Comparison of ENCODE assay signal across 21 cellular contexts in the genomic region with DNA sequence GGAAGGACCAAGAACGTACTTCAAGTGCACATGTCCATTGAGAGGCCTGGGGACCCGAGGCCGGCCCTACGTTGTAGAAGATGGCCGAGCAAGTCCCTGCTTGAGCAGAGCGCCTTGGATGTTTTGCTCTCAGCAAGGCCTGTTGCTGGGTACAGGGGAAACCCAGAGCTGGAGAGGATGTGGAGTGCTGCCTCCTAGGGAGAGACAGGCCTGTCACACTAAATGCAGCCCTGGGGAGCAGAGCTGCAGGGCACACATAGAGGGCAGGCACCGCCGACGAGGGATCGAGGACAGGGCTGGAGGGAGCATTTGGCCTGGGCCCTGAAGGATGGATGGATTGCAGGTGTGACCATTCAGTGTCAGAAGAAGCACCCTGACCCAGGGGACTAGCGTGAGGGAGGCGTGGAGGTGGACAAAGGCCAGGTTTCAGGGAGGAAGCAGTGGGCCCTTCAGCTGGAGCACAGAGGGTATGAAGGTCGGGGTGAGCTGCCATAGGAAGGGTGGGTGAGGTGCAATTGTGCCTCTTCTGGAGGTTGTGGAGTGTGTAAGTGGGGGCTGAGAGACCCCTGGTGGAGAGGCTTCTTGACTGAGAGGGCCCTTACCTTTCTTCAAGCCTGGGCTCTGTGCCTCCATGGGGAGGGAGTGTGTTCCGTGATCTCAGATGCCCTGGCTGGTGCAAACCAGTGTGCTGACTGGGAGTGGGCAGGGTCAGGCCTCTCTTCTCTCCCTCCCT.
DNase-seq lines count a peak whose midpoint lies in the region; ATAC-seq, FAIRE-seq and TF ChIP-seq lines count a peak whose summit lies in the region.
"Had no signal": no experiment of that assay in that cellular context is flagged by ENCODE, and none has a peak within 500 bp of the region (broad histone marks: within the 10 kb centered on the region; RNA-seq: fewer than 3 reads in every experiment).

No MANE protein-coding gene starts in this region.

- no peaks in the 10 kb centered on the region for H3K36me3 Mint-ChIP-seq in activated T-helper 17 cell treated with anti-CD3 and anti-CD28 coated beads, Interleukin-2, amount 50 U/mL, for 72 hours (ENCODE audit: low read depth)
- H3K36me3 Mint-ChIP-seq: naive thymus-derived CD8-positive, alpha-beta T cell; T-cell had no signal

- no peak overlapping the region for H2BK5ac ChIP-seq in mesendoderm (ENCODE audit: low read length)

- no peak overlapping the region for H3K18ac ChIP-seq in mesendoderm (ENCODE audit: low read length)

- no peak overlapping the region for H2BK15ac ChIP-seq in mesendoderm (replicated peaks; ENCODE audit: low read depth)

- H3K4me1 Mint-ChIP-seq in stimulated activated naive CD8-positive, alpha-beta T cell treated with anti-CD3 and anti-CD28 coated beads, Interleukin-15, amount 100 ng/mL, for 72 hours = peaks cover 15% of the 10 kb centered on the region
- H3K4me1 Mint-ChIP-seq in activated T-helper 17 cell treated with anti-CD3 and anti-CD28 coated beads, Interleukin-2, amount 50 U/mL, for 72 hours = no peaks in the 10 kb centered on the region
- H3K4me1 Mint-ChIP-seq: naive thymus-derived CD8-positive, alpha-beta T cell had no signal

- H3K27me3 Mint-ChIP-seq in stimulated activated naive CD8-positive, alpha-beta T cell treated with anti-CD3 and anti-CD28 coated beads, Interleukin-15, amount 100 ng/mL, for 72 hours = peaks cover 8% of the 10 kb centered on the region
- H3K27me3 Mint-ChIP-seq in activated T-helper 17 cell treated with anti-CD3 and anti-CD28 coated beads, Interleukin-2, amount 50 U/mL, for 72 hours = no peaks in the 10 kb centered on the region

- H3K9ac ChIP-seq in mesendoderm (ENCODE audit: low read length) = no peak overlapping the region
- H3K9ac ChIP-seq: parathyroid adenoma had no signal

- no peaks in the 10 kb centered on the region for H3K79me2 ChIP-seq in mesendoderm (ENCODE audit: control insufficient read depth, insufficient read depth, low read length)
- H3K79me2 ChIP-seq: parathyroid adenoma had no signal

- no peak overlapping the region for H4K5ac ChIP-seq in mesendoderm (ENCODE audit: low read length)

- H3K4ac ChIP-seq in mesendoderm (ENCODE audit: low read depth, low read length) = no peak overlapping the region

- no peak overlapping the region for H3K56ac ChIP-seq in mesendoderm (ENCODE audit: low read length)

- H3K4me3 Mint-ChIP-seq in stimulated activated naive CD8-positive, alpha-beta T cell treated with anti-CD3 and anti-CD28 coated beads, Interleukin-15, amount 100 ng/mL, for 72 hours = no peak overlapping the region
- no peak overlapping the region for H3K4me3 Mint-ChIP-seq in activated T-helper 17 cell treated with anti-CD3 and anti-CD28 coated beads, Interleukin-2, amount 50 U/mL, for 72 hours
- H3K4me3 Mint-ChIP-seq: CD4-positive, alpha-beta T cell; naive thymus-derived CD8-positive, alpha-beta T cell; T-cell had no signal

- H3K23ac ChIP-seq in mesendoderm (ENCODE audit: low read length) = no peak overlapping the region

- intact Hi-C loops in left lung (cut with DNase I) = no loop called here

- H3K4me1 ChIP-seq in mesendoderm (ENCODE audit: control insufficient read depth, low read depth, low read length) (no peaks in the 10 kb centered on the region), left lung (peaks cover 10 to 29% of the 10 kb centered on the region in 2 donors)
- H3K4me1 ChIP-seq: breast epithelium, parathyroid adenoma had no signal

- no peaks in the 10 kb centered on the region for H3K79me1 ChIP-seq in mesendoderm (ENCODE audit: low read length)

- H3K27ac ChIP-seq in mesendoderm (ENCODE audit: low read depth, low read length) (no peak overlapping the region), left lung (no peak overlapping the region)
- H3K27ac ChIP-seq: breast epithelium, parathyroid adenoma had no signal

- no peak overlapping the region for H3K4me3 ChIP-seq in mesendoderm (ENCODE audit: low read length)
- no peak overlapping the region for H3K4me3 ChIP-seq in left lung
- H3K4me3 ChIP-seq: breast epithelium had no signal

- ATAC-seq in stimulated activated naive CD8-positive, alpha-beta T cell treated with anti-CD3 and anti-CD28 coated beads, Interleukin-15, amount 100 ng/mL, for 72 hours = peak; percentile 31
- no peak for ATAC-seq in stimulated activated naive CD8-positive, alpha-beta T cell treated with anti-CD3 and anti-CD28 coated beads, Interleukin-15, Interleukin-2, amounts not matched to agents 100 U/mL and 50 U/mL, for 24 hours
- ATAC-seq in activated T-helper 17 cell treated with anti-CD3 and anti-CD28 coated beads, Interleukin-2, amount 50 U/mL, for 72 hours (replicated peaks) = no peak
- ATAC-seq in left lung = no peak
- no peak for ATAC-seq in GM21576 (IDR thresholded peaks at IDR 0.05; ENCODE audit: unreplicated experiment)
- ATAC-seq: naive thymus-derived CD8-positive, alpha-beta T cell; T-cell had no signal

- no CpG with 5 or more reads among the region's 14 CpGs for WGBS in mesendoderm (ENCODE audit: extremely low coverage, insufficient coverage, low lambda C conversion rate)

- no peak overlapping the region for H4K8ac ChIP-seq in mesendoderm (ENCODE audit: low read depth, low read length)

- H3K27ac Mint-ChIP-seq in stimulated activated naive CD8-positive, alpha-beta T cell treated with anti-CD3 and anti-CD28 coated beads, Interleukin-15, amount 100 ng/mL, for 72 hours = peak overlapping the region in 1 of 2 donors; percentile 50
- H3K27ac Mint-ChIP-seq in activated T-helper 17 cell treated with anti-CD3 and anti-CD28 coated beads, Interleukin-2, amount 50 U/mL, for 72 hours = peak overlapping the region; percentile 32
- H3K27ac Mint-ChIP-seq: CD4-positive, alpha-beta T cell; T-cell had no signal

- H3K27me3 ChIP-seq in mesendoderm (ENCODE audit: insufficient read depth, low read length, poor library complexity) = no peaks in the 10 kb centered on the region
- no peaks in the 10 kb centered on the region for H3K27me3 ChIP-seq in left lung
- H3K27me3 ChIP-seq: breast epithelium had no signal

- H3K4me2 ChIP-seq in mesendoderm (ENCODE audit: low read length) = no peak overlapping the region

- H3K36me3 ChIP-seq in mesendoderm (ENCODE audit: control insufficient read depth, insufficient read depth, low read length) = no peaks in the 10 kb centered on the region
- H3K36me3 ChIP-seq in left lung = no peaks in the 10 kb centered on the region
- H3K36me3 ChIP-seq: breast epithelium had no signal

- no peaks in the 10 kb centered on the region for H3K9me3 Mint-ChIP-seq in stimulated activated naive CD8-positive, alpha-beta T cell treated with anti-CD3 and anti-CD28 coated beads, Interleukin-15, amount 100 ng/mL, for 72 hours
- H3K9me3 Mint-ChIP-seq in activated T-helper 17 cell treated with anti-CD3 and anti-CD28 coated beads, Interleukin-2, amount 50 U/mL, for 72 hours = no peaks in the 10 kb centered on the region
- H3K9me3 Mint-ChIP-seq: CD4-positive, alpha-beta T cell; naive thymus-derived CD8-positive, alpha-beta T cell; T-cell had no signal

- no peak for FAIRE-seq in D721Med (lab: Jason Lieb, UNC)
- FAIRE-seq: endothelial cell of umbilical vein had no signal

- H3K9me3 ChIP-seq in left lung = no peaks in the 10 kb centered on the region
- H3K9me3 ChIP-seq: breast epithelium had no signal

- DNase-seq in stimulated activated naive CD8-positive, alpha-beta T cell treated with anti-CD3 and anti-CD28 coated beads, Interleukin-15, amount 100 ng/mL, for 72 hours = no peak
- DNase-seq in stimulated activated naive CD8-positive, alpha-beta T cell treated with anti-CD3 and anti-CD28 coated beads, Interleukin-15, Interleukin-2, amounts not matched to agents 100 U/mL and 50 U/mL, for 24 hours = no peak
- DNase-seq in mesendoderm = peak; percentile 24
- no peak for DNase-seq in left lung
- DNase-seq in D721Med (ENCODE audit: insufficient read length, low spot score) = no peak
- DNase-seq: activated CD4-positive, alpha-beta T cell treated with anti-CD3 and anti-CD28 coated beads, Interleukin-2, amount 50 U/mL, for 1 hour; activated naive CD4-positive, alpha-beta T cell; activated T-cell treated with anti-CD3 and anti-CD28 coated beads, Interleukin-2, amount 50 U/mL, for 1 hour; CD4-positive, alpha-beta T cell; Kasumi-1; naive thymus-derived CD8-positive, alpha-beta T cell; NCI-H1048; NCI-H1930; NCI-H2227 treated with DMSO at 0.1 percent for 48 hours; NCI-H774; T-cell had no signal

- no peak for TF ChIP-seq CTCF in left lung (IDR thresholded peaks at IDR 0.05)
- TF ChIP-seq CTCF in D721Med (IDR thresholded peaks at IDR 0.05; ENCODE audit: insufficient read depth, missing control alignments) = no peak

- no peak overlapping the region for H2BK120ac ChIP-seq in mesendoderm (ENCODE audit: low read depth, low read length)

- H2AK5ac ChIP-seq in mesendoderm (ENCODE audit: low read length) = no peak overlapping the region
